In genomic region chr3:113897373-113897777, GRCh38 we compare ENCODE assay signal across 11 cellular contexts. TPM values are rescaled to one million over a fixed set of nuclear protein-coding genes. Genes with fewer than 3 reads are reported as not detected.
DNase-seq lines count a peak whose midpoint lies in the region; ATAC-seq and TF ChIP-seq lines count a peak whose summit lies in the region.
"Had no signal": no experiment of that assay in that cellular context is flagged by ENCODE, and none has a peak within 500 bp of the region (broad histone marks: within the 10 kb centered on the region; RNA-seq: fewer than 3 reads in every experiment).

No MANE protein-coding gene starts in this region.

- H3K27ac Mint-ChIP-seq in CD8-positive, alpha-beta T cell: peak overlapping the region; percentile 33

- H3K27me3 Mint-ChIP-seq in CD8-positive, alpha-beta T cell (ENCODE audit: low read depth): no peaks in the 10 kb centered on the region

- no peak for ATAC-seq in CD8-positive, alpha-beta T cell
- no peak for ATAC-seq in HG02763 (IDR thresholded peaks at IDR 0.05; ENCODE audit: unreplicated experiment)

- peak overlapping the region; percentile 96 for H2AFZ ChIP-seq in MM.1S (ENCODE audit: low read length)

- no peak overlapping the region for H3K4me3 Mint-ChIP-seq in CD8-positive, alpha-beta T cell

- no peak overlapping the region for H3K4me3 ChIP-seq in CD8-positive, alpha-beta T cell (ENCODE audit: low read depth, low read length)
- H3K4me3 ChIP-seq in MM.1S (ENCODE audit: low read length) (peak overlapping the region; percentile 53), breast epithelium (peak overlapping the region in 2 of 3 donors; percentile 51 to 58), mucosa of stomach (ENCODE audit: low read length) (peak overlapping the region; percentile 38)
- H3K4me3 ChIP-seq: SJCRH30 had no signal

- H3K9me3 ChIP-seq in CD8-positive, alpha-beta T cell (ENCODE audit: low read length): no peaks in the 10 kb centered on the region
- no peaks in the 10 kb centered on the region for H3K9me3 ChIP-seq in MM.1S (replicated peaks; ENCODE audit: insufficient read depth, low read length)
- H3K9me3 ChIP-seq in breast epithelium: no peaks in the 10 kb centered on the region
- no peaks in the 10 kb centered on the region for H3K9me3 ChIP-seq in mucosa of stomach (ENCODE audit: control insufficient read depth, low read length)
- H3K9me3 ChIP-seq: SJCRH30 had no signal

- DNase-seq in CD8-positive, alpha-beta T cell: no peak
- peak; percentile 80 for DNase-seq in MM.1S
- DNase-seq in breast epithelium (ENCODE audit: low spot score in 2 of 2): no peak
- DNase-seq in GM13977 (ENCODE audit: low spot score): no peak
- DNase-seq in NCI-H187 (lab: John Stamatoyannopoulos, UW): no peak
- no peak for DNase-seq in SKM-1 treated with dmso at 0.1 percent for 144 hours (lab: John Stamatoyannopoulos, UW; ENCODE audit: unreplicated experiment)
- DNase-seq: cortex of kidney, EL, SJCRH30 had no signal

- TF ChIP-seq CTCF in CD8-positive, alpha-beta T cell (IDR thresholded peaks at IDR 0.05): no peak
- TF ChIP-seq CTCF in MM.1S (IDR thresholded peaks at IDR 0.05; ENCODE audit: low read length) (no peak), breast epithelium (IDR thresholded peaks at IDR 0.05) (peak in 1 of 3 donors; percentile 18), GM13977 (IDR thresholded peaks at IDR 0.05; ENCODE audit: extremely low read depth, insufficient read depth, missing control alignments) (no peak)

- no peaks in the 10 kb centered on the region for H3K27me3 ChIP-seq in CD8-positive, alpha-beta T cell (ENCODE audit: insufficient read depth, low read length)
- H3K27me3 ChIP-seq in MM.1S (replicated peaks; ENCODE audit: insufficient read depth, low read length) (no peaks in the 10 kb centered on the region), breast epithelium (no peaks in the 10 kb centered on the region), mucosa of stomach (ENCODE audit: control insufficient read depth, insufficient read depth, low read length) (no peaks in the 10 kb centered on the region)
- H3K27me3 ChIP-seq: SJCRH30 had no signal

- H3K9ac ChIP-seq in MM.1S (ENCODE audit: low read length): peak overlapping the region; percentile 47; the same call in 1 of the 2 replicates
- peak overlapping the region; percentile 85 for H3K9ac ChIP-seq in mucosa of stomach (ENCODE audit: low read length)

- peak overlapping the region; percentile 85 for H3K4me2 ChIP-seq in MM.1S (ENCODE audit: low read depth, low read length)

- TF ChIP-seq POLR2A in breast epithelium (IDR thresholded peaks at IDR 0.05): peak; percentile 25

- no peaks in the 10 kb centered on the region for H3F3A ChIP-seq in MM.1S (ENCODE audit: insufficient read depth, low read length)

- H3K27ac ChIP-seq in CD8-positive, alpha-beta T cell (ENCODE audit: low read depth, low read length): no peak overlapping the region
- peak overlapping the region; percentile 40; the same call in 1 of the 2 replicates for H3K27ac ChIP-seq in MM.1S (ENCODE audit: low read length)
- peak overlapping the region; percentile 60 to 88 for H3K27ac ChIP-seq in breast epithelium
- H3K27ac ChIP-seq: SJCRH30 had no signal

- H4K20me1 ChIP-seq in MM.1S (ENCODE audit: insufficient read depth, low read length): no peaks in the 10 kb centered on the region

- intact Hi-C loops in CD8-positive, alpha-beta T cell (cut with DNase I, micrococcal nuclease): no loop called here
- intact Hi-C loops in breast epithelium (cut with DNase I; ENCODE audit: low total_unique reads): no loop called here

- H3K36me3 Mint-ChIP-seq in CD8-positive, alpha-beta T cell: no peaks in the 10 kb centered on the region

- in situ Hi-C loops in GM13977 (cut with MboI; ENCODE audit: low pct_unique_long_range_greater_than_20kb, low sequenced_read_pairs, unreplicated experiment): no loop called here

- no peaks in the 10 kb centered on the region for H3K36me3 ChIP-seq in CD8-positive, alpha-beta T cell (ENCODE audit: insufficient read depth, low read length)
- H3K36me3 ChIP-seq in MM.1S (replicated peaks; ENCODE audit: insufficient read depth, low read length) (no peaks in the 10 kb centered on the region), breast epithelium (no peaks in the 10 kb centered on the region), mucosa of stomach (ENCODE audit: control insufficient read depth, insufficient read depth, low read length) (no peaks in the 10 kb centered on the region)
- H3K36me3 ChIP-seq: SJCRH30 had no signal

- CTCF ChIA-PET in CD8-positive, alpha-beta T cell (lab: Charles Lee): interaction anchor here (0.6 to 1.2 kb wide), 3 partner anchors 9 to 55 kb away, joined by 3 read pairs; no protein-coding TSS in a partner anchor

- no peaks in the 10 kb centered on the region for H3K9me2 ChIP-seq in MM.1S (replicated peaks; ENCODE audit: insufficient read depth, low read length)

- H3K79me2 ChIP-seq in MM.1S (ENCODE audit: low read length): no peaks in the 10 kb centered on the region

- POLR2A ChIA-PET in CD8-positive, alpha-beta T cell (lab: Charles Lee): no interaction called here

- H3K9me3 Mint-ChIP-seq in CD8-positive, alpha-beta T cell: no peaks in the 10 kb centered on the region

- peaks cover 5% of the 10 kb centered on the region for H3K4me1 ChIP-seq in CD8-positive, alpha-beta T cell (ENCODE audit: insufficient read depth, low read length)
- H3K4me1 ChIP-seq in MM.1S (ENCODE audit: low read length) (peaks cover 15% of the 10 kb centered on the region), breast epithelium (no peaks in the 10 kb centered on the region), mucosa of stomach (ENCODE audit: control insufficient read depth, insufficient read depth, low read length) (no peaks in the 10 kb centered on the region)
- H3K4me1 ChIP-seq: SJCRH30 had no signal

- H3K4me1 Mint-ChIP-seq in CD8-positive, alpha-beta T cell (ENCODE audit: low read depth): peaks cover 7% of the 10 kb centered on the region

RNA-seq across cellular contexts. Expression of gene ZDHHC23, which starts 50.4 kb away (rescaled TPM):
- 1 to 10 TPM; 2.1 to 4.7 TPM for total RNA-seq in CD8-positive, alpha-beta T cell
- total RNA-seq in breast epithelium: 1 to 10 TPM; 3.5 to 9.2 (median 7.2) TPM

RNA-seq across cellular contexts. Expression of gene GRAMD1C, which starts 58.8 kb away (rescaled TPM):
- total RNA-seq in CD8-positive, alpha-beta T cell: under 1 TPM; 0.65 to 1.00 TPM
- 10 to 100 TPM in 2 of 3 donors, 1 to 10 TPM in 1; 1.6 to 49.8 (median 18.4) TPM for total RNA-seq in breast epithelium
